ENCODE assay signal across 1 cellular context in the genomic region with DNA sequence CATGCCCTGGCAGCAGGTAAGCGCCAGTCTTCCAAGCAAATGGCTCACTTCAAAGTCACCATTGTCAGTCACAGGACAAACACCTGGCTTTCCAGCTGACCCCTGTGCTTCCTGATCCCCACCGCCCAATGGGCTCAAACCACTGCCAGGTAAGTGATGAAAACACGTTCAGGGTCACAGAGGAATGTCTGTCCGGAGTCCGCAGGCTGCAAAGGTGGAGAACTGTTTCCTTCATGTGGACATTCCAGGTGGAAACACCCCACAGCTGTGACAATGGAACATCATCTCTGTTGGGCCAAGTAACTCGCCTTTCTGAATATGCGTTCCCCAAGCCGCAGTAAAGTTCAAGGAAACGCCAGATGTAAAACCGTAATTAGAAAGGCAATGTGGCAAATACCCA.
TF ChIP-seq lines count a peak whose summit lies in the region.

No MANE protein-coding gene starts in this region.

TF ChIP-seq in HepG2, 621 proteins besides CTCF, POLR2A, EP300 and RAD21 (continues in another document):
- no peak for TF ChIP-seq CREM (IDR thresholded peaks at IDR 0.05)
- no peak for TF ChIP-seq CREM (CRISPR knock-in tag; IDR thresholded peaks at IDR 0.05)
- TF ChIP-seq, protein P1, sequence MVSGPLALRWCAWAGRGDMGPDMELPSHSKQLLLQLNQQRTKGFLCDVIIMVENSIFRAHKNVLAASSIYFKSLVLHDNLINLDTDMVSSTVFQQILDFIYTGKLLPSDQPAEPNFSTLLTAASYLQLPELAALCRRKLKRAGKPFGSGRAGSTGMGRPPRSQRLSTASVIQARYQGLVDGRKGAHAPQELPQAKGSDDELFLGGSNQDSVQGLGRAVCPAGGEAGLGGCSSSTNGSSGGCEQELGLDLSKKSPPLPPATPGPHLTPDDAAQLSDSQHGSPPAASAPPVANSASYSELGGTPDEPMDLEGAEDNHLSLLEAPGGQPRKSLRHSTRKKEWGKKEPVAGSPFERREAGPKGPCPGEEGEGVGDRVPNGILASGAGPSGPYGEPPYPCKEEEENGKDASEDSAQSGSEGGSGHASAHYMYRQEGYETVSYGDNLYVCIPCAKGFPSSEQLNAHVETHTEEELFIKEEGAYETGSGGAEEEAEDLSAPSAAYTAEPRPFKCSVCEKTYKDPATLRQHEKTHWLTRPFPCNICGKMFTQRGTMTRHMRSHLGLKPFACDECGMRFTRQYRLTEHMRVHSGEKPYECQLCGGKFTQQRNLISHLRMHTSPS (CRISPR knock-in tag; IDR thresholded peaks at IDR 0.05; ENCODE audit: low read depth): peak; percentile 62; the same call in 1 of the 2 replicates
- TF ChIP-seq, protein P2, sequence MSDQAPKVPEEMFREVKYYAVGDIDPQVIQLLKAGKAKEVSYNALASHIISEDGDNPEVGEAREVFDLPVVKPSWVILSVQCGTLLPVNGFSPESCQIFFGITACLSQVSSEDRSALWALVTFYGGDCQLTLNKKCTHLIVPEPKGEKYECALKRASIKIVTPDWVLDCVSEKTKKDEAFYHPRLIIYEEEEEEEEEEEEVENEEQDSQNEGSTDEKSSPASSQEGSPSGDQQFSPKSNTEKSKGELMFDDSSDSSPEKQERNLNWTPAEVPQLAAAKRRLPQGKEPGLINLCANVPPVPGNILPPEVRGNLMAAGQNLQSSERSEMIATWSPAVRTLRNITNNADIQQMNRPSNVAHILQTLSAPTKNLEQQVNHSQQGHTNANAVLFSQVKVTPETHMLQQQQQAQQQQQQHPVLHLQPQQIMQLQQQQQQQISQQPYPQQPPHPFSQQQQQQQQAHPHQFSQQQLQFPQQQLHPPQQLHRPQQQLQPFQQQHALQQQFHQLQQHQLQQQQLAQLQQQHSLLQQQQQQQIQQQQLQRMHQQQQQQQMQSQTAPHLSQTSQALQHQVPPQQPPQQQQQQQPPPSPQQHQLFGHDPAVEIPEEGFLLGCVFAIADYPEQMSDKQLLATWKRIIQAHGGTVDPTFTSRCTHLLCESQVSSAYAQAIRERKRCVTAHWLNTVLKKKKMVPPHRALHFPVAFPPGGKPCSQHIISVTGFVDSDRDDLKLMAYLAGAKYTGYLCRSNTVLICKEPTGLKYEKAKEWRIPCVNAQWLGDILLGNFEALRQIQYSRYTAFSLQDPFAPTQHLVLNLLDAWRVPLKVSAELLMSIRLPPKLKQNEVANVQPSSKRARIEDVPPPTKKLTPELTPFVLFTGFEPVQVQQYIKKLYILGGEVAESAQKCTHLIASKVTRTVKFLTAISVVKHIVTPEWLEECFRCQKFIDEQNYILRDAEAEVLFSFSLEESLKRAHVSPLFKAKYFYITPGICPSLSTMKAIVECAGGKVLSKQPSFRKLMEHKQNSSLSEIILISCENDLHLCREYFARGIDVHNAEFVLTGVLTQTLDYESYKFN (CRISPR knock-in tag; conservative IDR thresholded peaks at IDR 0.05): no peak
- TF ChIP-seq HNRNPH1 (optimal IDR thresholded peaks at IDR 0.05; ENCODE audit: low read depth, low read length): no peak
- TF ChIP-seq ZNF34 (CRISPR knock-in tag; IDR thresholded peaks at IDR 0.05; ENCODE audit: borderline replicate concordance): no peak
- no peak for TF ChIP-seq ZNF552 (CRISPR knock-in tag; IDR thresholded peaks at IDR 0.05; ENCODE audit: borderline replicate concordance)
- no peak for TF ChIP-seq ZBTB26 (CRISPR knock-in tag; IDR thresholded peaks at IDR 0.05; ENCODE audit: borderline replicate concordance)
- TF ChIP-seq, protein P3, sequence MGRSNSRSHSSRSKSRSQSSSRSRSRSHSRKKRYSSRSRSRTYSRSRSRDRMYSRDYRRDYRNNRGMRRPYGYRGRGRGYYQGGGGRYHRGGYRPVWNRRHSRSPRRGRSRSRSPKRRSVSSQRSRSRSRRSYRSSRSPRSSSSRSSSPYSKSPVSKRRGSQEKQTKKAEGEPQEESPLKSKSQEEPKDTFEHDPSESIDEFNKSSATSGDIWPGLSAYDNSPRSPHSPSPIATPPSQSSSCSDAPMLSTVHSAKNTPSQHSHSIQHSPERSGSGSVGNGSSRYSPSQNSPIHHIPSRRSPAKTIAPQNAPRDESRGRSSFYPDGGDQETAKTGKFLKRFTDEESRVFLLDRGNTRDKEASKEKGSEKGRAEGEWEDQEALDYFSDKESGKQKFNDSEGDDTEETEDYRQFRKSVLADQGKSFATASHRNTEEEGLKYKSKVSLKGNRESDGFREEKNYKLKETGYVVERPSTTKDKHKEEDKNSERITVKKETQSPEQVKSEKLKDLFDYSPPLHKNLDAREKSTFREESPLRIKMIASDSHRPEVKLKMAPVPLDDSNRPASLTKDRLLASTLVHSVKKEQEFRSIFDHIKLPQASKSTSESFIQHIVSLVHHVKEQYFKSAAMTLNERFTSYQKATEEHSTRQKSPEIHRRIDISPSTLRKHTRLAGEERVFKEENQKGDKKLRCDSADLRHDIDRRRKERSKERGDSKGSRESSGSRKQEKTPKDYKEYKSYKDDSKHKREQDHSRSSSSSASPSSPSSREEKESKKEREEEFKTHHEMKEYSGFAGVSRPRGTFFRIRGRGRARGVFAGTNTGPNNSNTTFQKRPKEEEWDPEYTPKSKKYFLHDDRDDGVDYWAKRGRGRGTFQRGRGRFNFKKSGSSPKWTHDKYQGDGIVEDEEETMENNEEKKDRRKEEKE (IDR thresholded peaks at IDR 0.05): no peak
- no peak for TF ChIP-seq ZBTB46 (CRISPR knock-in tag; IDR thresholded peaks at IDR 0.05; ENCODE audit: borderline replicate concordance)
- TF ChIP-seq, protein P4, sequence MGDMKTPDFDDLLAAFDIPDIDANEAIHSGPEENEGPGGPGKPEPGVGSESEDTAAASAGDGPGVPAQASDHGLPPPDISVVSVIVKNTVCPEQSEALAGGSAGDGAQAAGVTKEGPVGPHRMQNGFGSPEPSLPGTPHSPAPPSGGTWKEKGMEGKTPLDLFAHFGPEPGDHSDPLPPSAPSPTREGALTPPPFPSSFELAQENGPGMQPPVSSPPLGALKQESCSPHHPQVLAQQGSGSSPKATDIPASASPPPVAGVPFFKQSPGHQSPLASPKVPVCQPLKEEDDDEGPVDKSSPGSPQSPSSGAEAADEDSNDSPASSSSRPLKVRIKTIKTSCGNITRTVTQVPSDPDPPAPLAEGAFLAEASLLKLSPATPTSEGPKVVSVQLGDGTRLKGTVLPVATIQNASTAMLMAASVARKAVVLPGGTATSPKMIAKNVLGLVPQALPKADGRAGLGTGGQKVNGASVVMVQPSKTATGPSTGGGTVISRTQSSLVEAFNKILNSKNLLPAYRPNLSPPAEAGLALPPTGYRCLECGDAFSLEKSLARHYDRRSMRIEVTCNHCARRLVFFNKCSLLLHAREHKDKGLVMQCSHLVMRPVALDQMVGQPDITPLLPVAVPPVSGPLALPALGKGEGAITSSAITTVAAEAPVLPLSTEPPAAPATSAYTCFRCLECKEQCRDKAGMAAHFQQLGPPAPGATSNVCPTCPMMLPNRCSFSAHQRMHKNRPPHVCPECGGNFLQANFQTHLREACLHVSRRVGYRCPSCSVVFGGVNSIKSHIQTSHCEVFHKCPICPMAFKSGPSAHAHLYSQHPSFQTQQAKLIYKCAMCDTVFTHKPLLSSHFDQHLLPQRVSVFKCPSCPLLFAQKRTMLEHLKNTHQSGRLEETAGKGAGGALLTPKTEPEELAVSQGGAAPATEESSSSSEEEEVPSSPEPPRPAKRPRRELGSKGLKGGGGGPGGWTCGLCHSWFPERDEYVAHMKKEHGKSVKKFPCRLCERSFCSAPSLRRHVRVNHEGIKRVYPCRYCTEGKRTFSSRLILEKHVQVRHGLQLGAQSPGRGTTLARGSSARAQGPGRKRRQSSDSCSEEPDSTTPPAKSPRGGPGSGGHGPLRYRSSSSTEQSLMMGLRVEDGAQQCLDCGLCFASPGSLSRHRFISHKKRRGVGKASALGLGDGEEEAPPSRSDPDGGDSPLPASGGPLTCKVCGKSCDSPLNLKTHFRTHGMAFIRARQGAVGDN (CRISPR knock-in tag; IDR thresholded peaks at IDR 0.05): peak; percentile 27; the same call in 1 of the 2 replicates
- no peak for TF ChIP-seq KDM5A (IDR thresholded peaks at IDR 0.05; ENCODE audit: borderline replicate concordance, low read length)
- no peak for TF ChIP-seq HNRNPUL1 (IDR thresholded peaks at IDR 0.05; ENCODE audit: low read depth, low read length)
- peak; percentile 79; the same call in 1 of the 2 replicates for TF ChIP-seq ZNF317 (CRISPR knock-in tag; IDR thresholded peaks at IDR 0.05)
- TF ChIP-seq HOXA3 (CRISPR knock-in tag; IDR thresholded peaks at IDR 0.05): 0 out of 2 replicates have a peak, but pooled peaks have one; percentile 11
- TF ChIP-seq, protein P5, sequence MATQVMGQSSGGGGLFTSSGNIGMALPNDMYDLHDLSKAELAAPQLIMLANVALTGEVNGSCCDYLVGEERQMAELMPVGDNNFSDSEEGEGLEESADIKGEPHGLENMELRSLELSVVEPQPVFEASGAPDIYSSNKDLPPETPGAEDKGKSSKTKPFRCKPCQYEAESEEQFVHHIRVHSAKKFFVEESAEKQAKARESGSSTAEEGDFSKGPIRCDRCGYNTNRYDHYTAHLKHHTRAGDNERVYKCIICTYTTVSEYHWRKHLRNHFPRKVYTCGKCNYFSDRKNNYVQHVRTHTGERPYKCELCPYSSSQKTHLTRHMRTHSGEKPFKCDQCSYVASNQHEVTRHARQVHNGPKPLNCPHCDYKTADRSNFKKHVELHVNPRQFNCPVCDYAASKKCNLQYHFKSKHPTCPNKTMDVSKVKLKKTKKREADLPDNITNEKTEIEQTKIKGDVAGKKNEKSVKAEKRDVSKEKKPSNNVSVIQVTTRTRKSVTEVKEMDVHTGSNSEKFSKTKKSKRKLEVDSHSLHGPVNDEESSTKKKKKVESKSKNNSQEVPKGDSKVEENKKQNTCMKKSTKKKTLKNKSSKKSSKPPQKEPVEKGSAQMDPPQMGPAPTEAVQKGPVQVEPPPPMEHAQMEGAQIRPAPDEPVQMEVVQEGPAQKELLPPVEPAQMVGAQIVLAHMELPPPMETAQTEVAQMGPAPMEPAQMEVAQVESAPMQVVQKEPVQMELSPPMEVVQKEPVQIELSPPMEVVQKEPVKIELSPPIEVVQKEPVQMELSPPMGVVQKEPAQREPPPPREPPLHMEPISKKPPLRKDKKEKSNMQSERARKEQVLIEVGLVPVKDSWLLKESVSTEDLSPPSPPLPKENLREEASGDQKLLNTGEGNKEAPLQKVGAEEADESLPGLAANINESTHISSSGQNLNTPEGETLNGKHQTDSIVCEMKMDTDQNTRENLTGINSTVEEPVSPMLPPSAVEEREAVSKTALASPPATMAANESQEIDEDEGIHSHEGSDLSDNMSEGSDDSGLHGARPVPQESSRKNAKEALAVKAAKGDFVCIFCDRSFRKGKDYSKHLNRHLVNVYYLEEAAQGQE (IDR thresholded peaks at IDR 0.05; ENCODE audit: borderline replicate concordance in 1 of 2, low read depth in 1 of 2, low read length in 2 of 2): no peak
- no peak for TF ChIP-seq MXI1 (IDR thresholded peaks at IDR 0.05; ENCODE audit: borderline replicate concordance, low read depth, low read length)
- no peak for TF ChIP-seq SSRP1 (CRISPR knock-in tag; IDR thresholded peaks at IDR 0.05)
- no peak for TF ChIP-seq BRD4 (CRISPR knock-in tag; IDR thresholded peaks at IDR 0.05)
- TF ChIP-seq ZNF430 (CRISPR knock-in tag; IDR thresholded peaks at IDR 0.05): no peak
- no peak for TF ChIP-seq ISL2 (CRISPR knock-in tag; IDR thresholded peaks at IDR 0.05)
- no peak for TF ChIP-seq ZNF749 (CRISPR knock-in tag; IDR thresholded peaks at IDR 0.05; ENCODE audit: borderline replicate concordance)
- TF ChIP-seq HOXA7 (CRISPR knock-in tag; IDR thresholded peaks at IDR 0.05): no peak
- TF ChIP-seq, protein P6, sequence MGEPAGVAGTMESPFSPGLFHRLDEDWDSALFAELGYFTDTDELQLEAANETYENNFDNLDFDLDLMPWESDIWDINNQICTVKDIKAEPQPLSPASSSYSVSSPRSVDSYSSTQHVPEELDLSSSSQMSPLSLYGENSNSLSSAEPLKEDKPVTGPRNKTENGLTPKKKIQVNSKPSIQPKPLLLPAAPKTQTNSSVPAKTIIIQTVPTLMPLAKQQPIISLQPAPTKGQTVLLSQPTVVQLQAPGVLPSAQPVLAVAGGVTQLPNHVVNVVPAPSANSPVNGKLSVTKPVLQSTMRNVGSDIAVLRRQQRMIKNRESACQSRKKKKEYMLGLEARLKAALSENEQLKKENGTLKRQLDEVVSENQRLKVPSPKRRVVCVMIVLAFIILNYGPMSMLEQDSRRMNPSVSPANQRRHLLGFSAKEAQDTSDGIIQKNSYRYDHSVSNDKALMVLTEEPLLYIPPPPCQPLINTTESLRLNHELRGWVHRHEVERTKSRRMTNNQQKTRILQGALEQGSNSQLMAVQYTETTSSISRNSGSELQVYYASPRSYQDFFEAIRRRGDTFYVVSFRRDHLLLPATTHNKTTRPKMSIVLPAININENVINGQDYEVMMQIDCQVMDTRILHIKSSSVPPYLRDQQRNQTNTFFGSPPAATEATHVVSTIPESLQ (CRISPR knock-in tag; conservative IDR thresholded peaks at IDR 0.05): no peak
- TF ChIP-seq PCBP2 (optimal IDR thresholded peaks at IDR 0.05; ENCODE audit: low read depth, low read length, poor library complexity, severe bottlenecking): no peak
- no peak for TF ChIP-seq SYNCRIP (IDR thresholded peaks at IDR 0.05; ENCODE audit: insufficient read depth, low read depth, low read length)
- peak; percentile 68 for TF ChIP-seq ZEB1 (IDR thresholded peaks at IDR 0.05; ENCODE audit: insufficient replicate concordance, low read depth)
- TF ChIP-seq SOX13 (IDR thresholded peaks at IDR 0.05): no peak
- TF ChIP-seq SOX13 (CRISPR knock-in tag; conservative IDR thresholded peaks at IDR 0.05 in 1 of 2, IDR thresholded peaks at IDR 0.05 in 1 of 2): 0 out of 4 replicates have a peak, but pooled peaks of 1 of the 2 experiments have one; percentile 14
- TF ChIP-seq HNF4A (CRISPR knock-in tag; IDR thresholded peaks at IDR 0.05): peak; percentile 30; the same call in 1 of the 2 replicates
